Comparison of ENCODE assay signal across 32 cellular contexts in genomic region chr1:22677861-22678521, GRCh38. TPM values are rescaled to one million over a fixed set of nuclear protein-coding genes. Genes with fewer than 3 reads are reported as not detected.
"Had no signal": no experiment of that assay in that cellular context is flagged by ENCODE, and none has a peak within 500 bp of the region (broad histone marks: within the 10 kb centered on the region; RNA-seq: fewer than 3 reads in every experiment).

No MANE protein-coding gene starts in this region.

- H3K36me3 Mint-ChIP-seq: activated CD8-positive, alpha-beta memory T cell treated with anti-CD3 and anti-CD28 coated beads, Interleukin-2, amount 10 ng/mL, durations not matched to agents 7 days and 5 days; activated naive CD4-positive, alpha-beta T cell treated with anti-CD3 and anti-CD28 coated beads, Interleukin-2, amount 50 U/mL, for 24 hours; naive thymus-derived CD8-positive, alpha-beta T cell; stimulated activated memory B cell treated with anti-CD40 and anti-IgM and Interleukin-4, amounts not matched to agents 10 μg/mL and 1 μg/mL and 100 μg/mL, for 72 hours had no signal

- H3K4me3 Mint-ChIP-seq: activated CD4-positive, alpha-beta T cell treated with anti-CD3 and anti-CD28 coated beads for 36 hours; activated CD8-positive, alpha-beta memory T cell treated with anti-CD3 and anti-CD28 coated beads, Interleukin-2, amount 10 ng/mL, durations not matched to agents 7 days and 5 days; activated CD8-positive, alpha-beta T cell treated with anti-CD3 and anti-CD28 coated beads, Interleukin-2, amount 10 ng/mL, durations not matched to agents 7 days and 5 days; activated naive CD4-positive, alpha-beta T cell treated with anti-CD3 and anti-CD28 coated beads, Interleukin-2, amount 50 U/mL, for 24 hours; activated naive CD8-positive, alpha-beta T cell treated with anti-CD3 and anti-CD28 coated beads, Interleukin-2, amount 50 U/mL, for 24 hours; dendritic cell treated with granulocyte-macrophage colony-stimulating factor and Interleukin-4, amounts not matched to agents 40 ng/mL and 50 ng/mL, for 4 days; naive thymus-derived CD8-positive, alpha-beta T cell; neural crest cell; stimulated activated memory B cell treated with anti-CD40 and anti-IgM and Interleukin-4, amounts not matched to agents 10 μg/mL and 1 μg/mL and 100 μg/mL, for 72 hours; stimulated activated naive CD8-positive, alpha-beta T cell treated with anti-CD3 and anti-CD28 coated beads, Interleukin-15, amount 100 ng/mL, for 72 hours had no signal

- DNase-seq: activated CD4-positive, alpha-beta T cell treated with anti-CD3 and anti-CD28 coated beads for 36 hours; activated CD4-positive, CD25-positive, alpha-beta regulatory T cell; activated CD8-positive, alpha-beta memory T cell treated with anti-CD3 and anti-CD28 coated beads, Interleukin-2, amount 10 ng/mL, durations not matched to agents 7 days and 5 days; activated CD8-positive, alpha-beta T cell treated with anti-CD3 and anti-CD28 coated beads, Interleukin-2, amount 10 ng/mL, durations not matched to agents 7 days and 5 days; activated naive CD8-positive, alpha-beta T cell treated with anti-CD3 and anti-CD28 coated beads, Interleukin-2, amount 50 U/mL, for 24 hours; activated T-cell treated with anti-CD3 and anti-CD28 coated beads, Interleukin-2, amount 50 U/mL, for 48 hours; amygdala; central memory CD4-positive, alpha-beta T cell; effector CD8-positive, alpha-beta T cell; gastrocnemius medialis; glutamatergic neuron; left ventricle myocardium inferior; midbrain; naive thymus-derived CD8-positive, alpha-beta T cell; stimulated activated CD4-positive, alpha-beta T cell treated with anti-CD3 and anti-CD28 coated beads, Interleukin-1b, Interleukin-23, amount 100 ng/mL, for 48 hours; stimulated activated CD4-positive, alpha-beta T cell treated with anti-CD3 and anti-CD28 coated beads, Interleukin-4, amount 100 ng/mL, for 4 hours; stimulated activated CD8-positive, alpha-beta memory T cell treated with anti-CD3 and anti-CD28 coated beads, Interleukin-4, amount 100 ng/mL, for 48 hours; stimulated activated naive CD8-positive, alpha-beta T cell treated with anti-CD3 and anti-CD28 coated beads, Interleukin-15, amount 100 ng/mL, for 72 hours; substantia nigra; upper lobe of right lung had no signal

- FAIRE-seq: endometrium, islet of Langerhans had no signal

- ATAC-seq: activated CD4-positive, alpha-beta T cell treated with anti-CD3 and anti-CD28 coated beads for 36 hours; activated CD8-positive, alpha-beta memory T cell treated with anti-CD3 and anti-CD28 coated beads, Interleukin-2, amount 10 ng/mL, durations not matched to agents 7 days and 5 days; activated CD8-positive, alpha-beta T cell treated with anti-CD3 and anti-CD28 coated beads, Interleukin-2, amount 10 ng/mL, durations not matched to agents 7 days and 5 days; activated naive CD8-positive, alpha-beta T cell treated with anti-CD3 and anti-CD28 coated beads, Interleukin-2, amount 50 U/mL, for 24 hours; gastrocnemius medialis; naive thymus-derived CD8-positive, alpha-beta T cell; stimulated activated memory B cell treated with anti-CD40 and anti-IgM and Interleukin-4, amounts not matched to agents 10 μg/mL and 1 μg/mL and 100 μg/mL, for 72 hours; stimulated activated naive CD8-positive, alpha-beta T cell treated with anti-CD3 and anti-CD28 coated beads, Interleukin-15, amount 100 ng/mL, for 72 hours; upper lobe of right lung had no signal

- H3K9me3 Mint-ChIP-seq: activated naive CD4-positive, alpha-beta T cell treated with anti-CD3 and anti-CD28 coated beads, Interleukin-2, amount 50 U/mL, for 24 hours; activated naive CD8-positive, alpha-beta T cell treated with anti-CD3 and anti-CD28 coated beads, Interleukin-2, amount 50 U/mL, for 24 hours; activated T-helper 2 cell treated with anti-CD3 and anti-CD28 coated beads, Interferon-gamma antibody, Interleukin-2, Interleukin-4, amounts not matched to agents 10 μg/mL and 5 μg/mL and 100 μg/mL, durations not matched to agents 14 hours and 24 hours and 36 hours; dendritic cell treated with granulocyte-macrophage colony-stimulating factor and Interleukin-4, amounts not matched to agents 40 ng/mL and 50 ng/mL, for 4 days; naive thymus-derived CD8-positive, alpha-beta T cell; neural crest cell; stimulated activated memory B cell treated with anti-CD40 and anti-IgM and Interleukin-4, amounts not matched to agents 10 μg/mL and 1 μg/mL and 100 μg/mL, for 72 hours; stimulated activated naive CD8-positive, alpha-beta T cell treated with anti-CD3 and anti-CD28 coated beads, Interleukin-15, amount 100 ng/mL, for 72 hours had no signal

- H3K27ac Mint-ChIP-seq: activated CD4-positive, alpha-beta T cell treated with anti-CD3 and anti-CD28 coated beads for 36 hours; activated CD8-positive, alpha-beta memory T cell treated with anti-CD3 and anti-CD28 coated beads, Interleukin-2, amount 10 ng/mL, durations not matched to agents 7 days and 5 days; activated CD8-positive, alpha-beta T cell treated with anti-CD3 and anti-CD28 coated beads, Interleukin-2, amount 10 ng/mL, durations not matched to agents 7 days and 5 days; activated naive CD4-positive, alpha-beta T cell treated with anti-CD3 and anti-CD28 coated beads, Interleukin-2, amount 50 U/mL, for 24 hours; activated naive CD8-positive, alpha-beta T cell treated with anti-CD3 and anti-CD28 coated beads, Interleukin-2, amount 50 U/mL, for 24 hours; activated T-helper 2 cell treated with anti-CD3 and anti-CD28 coated beads, Interferon-gamma antibody, Interleukin-2, Interleukin-4, amounts not matched to agents 10 μg/mL and 5 μg/mL and 100 μg/mL, durations not matched to agents 14 hours and 24 hours and 36 hours; dendritic cell treated with granulocyte-macrophage colony-stimulating factor and Interleukin-4, amounts not matched to agents 40 ng/mL and 50 ng/mL, for 4 days; naive thymus-derived CD8-positive, alpha-beta T cell; stimulated activated memory B cell treated with anti-CD40 and anti-IgM and Interleukin-4, amounts not matched to agents 10 μg/mL and 1 μg/mL and 100 μg/mL, for 72 hours; stimulated activated naive CD8-positive, alpha-beta T cell treated with anti-CD3 and anti-CD28 coated beads, Interleukin-15, amount 100 ng/mL, for 72 hours had no signal

- H3K27ac ChIP-seq: breast epithelium, gastrocnemius medialis, left ventricle myocardium inferior, upper lobe of right lung had no signal

- H3K4me2 ChIP-seq: smooth muscle cell had no signal

- H3K4me1 Mint-ChIP-seq: activated CD4-positive, alpha-beta T cell treated with anti-CD3 and anti-CD28 coated beads for 36 hours; activated CD8-positive, alpha-beta memory T cell treated with anti-CD3 and anti-CD28 coated beads, Interleukin-2, amount 10 ng/mL, durations not matched to agents 7 days and 5 days; activated naive CD4-positive, alpha-beta T cell treated with anti-CD3 and anti-CD28 coated beads, Interleukin-2, amount 50 U/mL, for 24 hours; activated naive CD8-positive, alpha-beta T cell treated with anti-CD3 and anti-CD28 coated beads, Interleukin-2, amount 50 U/mL, for 24 hours; naive thymus-derived CD8-positive, alpha-beta T cell; stimulated activated memory B cell treated with anti-CD40 and anti-IgM and Interleukin-4, amounts not matched to agents 10 μg/mL and 1 μg/mL and 100 μg/mL, for 72 hours; stimulated activated naive CD8-positive, alpha-beta T cell treated with anti-CD3 and anti-CD28 coated beads, Interleukin-15, amount 100 ng/mL, for 72 hours had no signal

- H3K36me3 ChIP-seq: breast epithelium, gastrocnemius medialis, left ventricle myocardium inferior, upper lobe of right lung had no signal

- H3K9me3 ChIP-seq: breast epithelium, gastrocnemius medialis, left ventricle myocardium inferior, upper lobe of right lung had no signal

- H3K4me3 ChIP-seq: breast epithelium, gastrocnemius medialis, left ventricle myocardium inferior, lung, smooth muscle cell, upper lobe of right lung had no signal

- H3K4me1 ChIP-seq: breast epithelium, gastrocnemius medialis, left ventricle myocardium inferior, upper lobe of right lung had no signal

RNA-seq across cellular contexts. Expression of gene C1QB, which starts 25.0 kb away (rescaled TPM):
- total RNA-seq: activated CD4-positive, alpha-beta T cell treated with anti-CD3 and anti-CD28 coated beads for 36 hours; activated CD8-positive, alpha-beta memory T cell treated with anti-CD3 and anti-CD28 coated beads, Interleukin-2, amount 10 ng/mL, durations not matched to agents 7 days and 5 days; activated CD8-positive, alpha-beta T cell treated with anti-CD3 and anti-CD28 coated beads, Interleukin-2, amount 10 ng/mL, durations not matched to agents 7 days and 5 days; activated T-helper 2 cell treated with anti-CD3 and anti-CD28 coated beads, Interferon-gamma antibody, Interleukin-2, Interleukin-4, amounts not matched to agents 10 μg/mL and 5 μg/mL and 100 μg/mL, durations not matched to agents 14 hours and 24 hours and 36 hours; epithelial cell of proximal tubule; naive thymus-derived CD8-positive, alpha-beta T cell; neural crest cell; smooth muscle cell; T-helper 2 cell treated with Interferon-gamma antibody and Interleukin-4, amounts not matched to agents 100 ng/mL and 5 ng/mL, for 36 hours had no signal
- polyA plus RNA-seq: naive thymus-derived CD8-positive, alpha-beta T cell; smooth muscle cell had no signal

RNA-seq across cellular contexts. Expression of gene EPHB2, which starts 32.6 kb away (rescaled TPM):
- total RNA-seq: activated CD4-positive, alpha-beta T cell treated with anti-CD3 and anti-CD28 coated beads for 36 hours; activated CD8-positive, alpha-beta T cell treated with anti-CD3 and anti-CD28 coated beads, Interleukin-2, amount 10 ng/mL, durations not matched to agents 7 days and 5 days; activated T-helper 2 cell treated with anti-CD3 and anti-CD28 coated beads, Interferon-gamma antibody, Interleukin-2, Interleukin-4, amounts not matched to agents 10 μg/mL and 5 μg/mL and 100 μg/mL, durations not matched to agents 14 hours and 24 hours and 36 hours; T-helper 2 cell treated with Interferon-gamma antibody and Interleukin-4, amounts not matched to agents 100 ng/mL and 5 ng/mL, for 36 hours had no signal
- polyA plus RNA-seq: naive thymus-derived CD8-positive, alpha-beta T cell had no signal

RNA-seq across cellular contexts. Expression of gene C1QC, which starts 34.6 kb away (rescaled TPM):
- total RNA-seq: activated CD4-positive, alpha-beta T cell treated with anti-CD3 and anti-CD28 coated beads for 36 hours; activated CD8-positive, alpha-beta memory T cell treated with anti-CD3 and anti-CD28 coated beads, Interleukin-2, amount 10 ng/mL, durations not matched to agents 7 days and 5 days; activated CD8-positive, alpha-beta T cell treated with anti-CD3 and anti-CD28 coated beads, Interleukin-2, amount 10 ng/mL, durations not matched to agents 7 days and 5 days; activated T-helper 2 cell treated with anti-CD3 and anti-CD28 coated beads, Interferon-gamma antibody, Interleukin-2, Interleukin-4, amounts not matched to agents 10 μg/mL and 5 μg/mL and 100 μg/mL, durations not matched to agents 14 hours and 24 hours and 36 hours; epithelial cell of proximal tubule; neural crest cell; smooth muscle cell; T-helper 2 cell treated with Interferon-gamma antibody and Interleukin-4, amounts not matched to agents 100 ng/mL and 5 ng/mL, for 36 hours had no signal
- polyA plus RNA-seq: naive thymus-derived CD8-positive, alpha-beta T cell; smooth muscle cell had no signal

RNA-seq across cellular contexts. Expression of gene C1QA, which starts 41.6 kb away (rescaled TPM):
- total RNA-seq: activated CD4-positive, alpha-beta T cell treated with anti-CD3 and anti-CD28 coated beads for 36 hours; activated CD8-positive, alpha-beta memory T cell treated with anti-CD3 and anti-CD28 coated beads, Interleukin-2, amount 10 ng/mL, durations not matched to agents 7 days and 5 days; activated CD8-positive, alpha-beta T cell treated with anti-CD3 and anti-CD28 coated beads, Interleukin-2, amount 10 ng/mL, durations not matched to agents 7 days and 5 days; activated T-helper 2 cell treated with anti-CD3 and anti-CD28 coated beads, Interferon-gamma antibody, Interleukin-2, Interleukin-4, amounts not matched to agents 10 μg/mL and 5 μg/mL and 100 μg/mL, durations not matched to agents 14 hours and 24 hours and 36 hours; epithelial cell of proximal tubule; neural crest cell; smooth muscle cell; T-helper 2 cell treated with Interferon-gamma antibody and Interleukin-4, amounts not matched to agents 100 ng/mL and 5 ng/mL, for 36 hours had no signal
- polyA plus RNA-seq: naive thymus-derived CD8-positive, alpha-beta T cell; smooth muscle cell had no signal
